Comparison of ENCODE assay signal across 28 cellular contexts in genomic region chr19:32880607-32881006, GRCh38. TPM values are rescaled to one million over a fixed set of nuclear protein-coding genes. Genes with fewer than 3 reads are reported as not detected.
"Had no signal": no experiment of that assay in that cellular context is flagged by ENCODE, and none has a peak within 500 bp of the region (broad histone marks: within the 10 kb centered on the region; RNA-seq: fewer than 3 reads in every experiment).

No MANE protein-coding gene starts in this region.

- H3K4me1 ChIP-seq: esophagus squamous epithelium, heart right ventricle, pancreas, testis, tibial artery had no signal

- H3K4me3 Mint-ChIP-seq: immature natural killer cell; memory B cell; natural killer cell; neural crest cell; stimulated activated memory B cell treated with anti-CD40 and anti-IgM and Interleukin-4, amounts not matched to agents 10 μg/mL and 1 μg/mL and 100 μg/mL, for 72 hours; type B pancreatic cell had no signal

- H3K27me3 Mint-ChIP-seq: memory B cell; stimulated activated memory B cell treated with anti-CD40 and anti-IgM and Interleukin-4, amounts not matched to agents 10 μg/mL and 1 μg/mL and 100 μg/mL, for 72 hours; type B pancreatic cell had no signal

- FAIRE-seq: pancreas had no signal

- ATAC-seq: heart right ventricle; natural killer cell; pancreas; sciatic nerve; stimulated activated memory B cell treated with anti-CD40 and anti-IgM and Interleukin-4, amounts not matched to agents 10 μg/mL and 1 μg/mL and 100 μg/mL, for 72 hours; stimulated activated naive CD8-positive, alpha-beta T cell treated with anti-CD3 and anti-CD28 coated beads, Interleukin-15, Interleukin-2, amounts not matched to agents 100 U/mL and 50 U/mL, for 24 hours had no signal

- H3K27me3 ChIP-seq: esophagus squamous epithelium, heart right ventricle, neutrophil, pancreas, testis, tibial artery had no signal

- H3K36me3 Mint-ChIP-seq: natural killer cell had no signal

- DNase-seq: dermis blood vessel endothelial cell; effector memory CD4-positive, alpha-beta T cell; erythroblast; esophagus squamous epithelium; foreskin melanocyte; glutamatergic neuron; heart right ventricle; hippocampal formation; immature natural killer cell; kidney glomerular epithelial cell; natural killer cell; pancreas; stimulated activated CD4-positive, alpha-beta T cell treated with anti-CD3 and anti-CD28 coated beads, Interleukin-2, amount 100 ng/mL, for 24 hours; stimulated activated CD4-positive, alpha-beta T cell treated with anti-CD3 and anti-CD28 coated beads, Interleukin-4, amount 100 ng/mL, for 24 hours; stimulated activated naive CD8-positive, alpha-beta T cell treated with anti-CD3 and anti-CD28 coated beads, Interleukin-15, Interleukin-2, amounts not matched to agents 100 U/mL and 50 U/mL, for 24 hours; substantia nigra; testis had no signal

- H3K4me3 ChIP-seq: coronary artery, esophagus squamous epithelium, heart right ventricle, lung, pancreas, testis, tibial artery had no signal

- H3K27ac Mint-ChIP-seq: immature natural killer cell; memory B cell; natural killer cell; stimulated activated memory B cell treated with anti-CD40 and anti-IgM and Interleukin-4, amounts not matched to agents 10 μg/mL and 1 μg/mL and 100 μg/mL, for 72 hours; type B pancreatic cell had no signal

- H3K4me1 Mint-ChIP-seq: immature natural killer cell; memory B cell; neural crest cell; stimulated activated memory B cell treated with anti-CD40 and anti-IgM and Interleukin-4, amounts not matched to agents 10 μg/mL and 1 μg/mL and 100 μg/mL, for 72 hours had no signal

- H3K36me3 ChIP-seq: pancreas had no signal

- H3K9me3 ChIP-seq: esophagus squamous epithelium, heart right ventricle, neutrophil, pancreas, testis, tibial artery had no signal

- H3K27ac ChIP-seq: coronary artery, esophagus squamous epithelium, heart right ventricle, neutrophil, pancreas, testis, tibial artery had no signal

- H3K9me3 Mint-ChIP-seq: immature natural killer cell; natural killer cell; neural crest cell; stimulated activated memory B cell treated with anti-CD40 and anti-IgM and Interleukin-4, amounts not matched to agents 10 μg/mL and 1 μg/mL and 100 μg/mL, for 72 hours; type B pancreatic cell had no signal

RNA-seq across cellular contexts. Expression of gene SLC7A9, which starts 11.0 kb away (rescaled TPM):
- total RNA-seq: dermis blood vessel endothelial cell, mononuclear cell, pulmonary artery endothelial cell had no signal
- polyA plus RNA-seq: immature natural killer cell had no signal
